Comparison of ENCODE assay signal across 29 cellular contexts in genomic region chr10:45422862-45423659, GRCh38. TPM values are rescaled to one million over a fixed set of nuclear protein-coding genes. Genes with fewer than 3 reads are reported as not detected.
DNase-seq lines count a peak whose midpoint lies in the region; ATAC-seq, FAIRE-seq and TF ChIP-seq lines count a peak whose summit lies in the region.
"Had no signal": no experiment of that assay in that cellular context is flagged by ENCODE, and none has a peak within 500 bp of the region (broad histone marks: within the 10 kb centered on the region; RNA-seq: fewer than 3 reads in every experiment).

No MANE protein-coding gene starts in this region.

- no peak overlapping the region for H2AFZ ChIP-seq in K562 (ENCODE audit: low read depth, low read length)

- H3K79me2 ChIP-seq in K562 (ENCODE audit: control insufficient read depth, insufficient read depth, low read length), result no peaks in the 10 kb centered on the region

- BruUV-seq in K562 (replicated peaks; lab: Mats Ljungman, UMichigan), result no TSS peak

- WGBS in K562 (ENCODE audit: insufficient coverage, low coverage, missing lambda C conversion rate), result 13% methylated on average over 8 of the region's 9 CpGs

- H3K4me1 ChIP-seq in K562 (replicated peaks in 1 of 2; ENCODE audit: control insufficient read depth in 2 of 2, insufficient read depth in 2 of 2, low read length in 2 of 2), result peaks cover 12 to 34% of the 10 kb centered on the region in 2 experiments; a peak in 4 of 5 replicates
- H3K4me1 ChIP-seq: Caco-2 had no signal

- POLR2A ChIA-PET in K562 (lab: Yijun Ruan, JAX), result no interaction called here

- peaks cover 0 to 8% of the 10 kb centered on the region in 2 experiments; a peak in 1 of 5 replicates for H3K27me3 ChIP-seq in K562 (ENCODE audit: control insufficient read depth in 2 of 2, insufficient read depth in 2 of 2, low read length in 2 of 2)
- H3K27me3 ChIP-seq: body of pancreas, thyroid gland had no signal

- no peaks in the 10 kb centered on the region for H4K20me1 ChIP-seq in K562 (replicated peaks; ENCODE audit: control insufficient read depth, insufficient read depth, low read length)

- H3K36me3 Mint-ChIP-seq in stimulated activated effector memory CD8-positive, alpha-beta T cell treated with anti-CD3 and anti-CD28 coated beads, Interleukin-12 subunit alpha, Interleukin-12 subunit beta, amount 100 ng/mL, for 72 hours, result peaks cover 8% of the 10 kb centered on the region
- H3K36me3 Mint-ChIP-seq: natural killer cell treated with Interleukin-12 subunit alpha and Interleukin-12 subunit beta and Interleukin-15 and Interleukin-18, amount 100 ng/mL, for 72 hours had no signal

- TF ChIP-seq CTCF in K562 (IDR thresholded peaks at IDR 0.05 in 2 of 3, conservative IDR thresholded peaks at IDR 0.05 in 1 of 3; ENCODE audit: insufficient read depth in 2 of 3, low read depth in 1 of 3, low read length in 3 of 3), result no peak

- H3K9me3 ChIP-seq in K562 (replicated peaks; ENCODE audit: control insufficient read depth, insufficient read depth, low read depth, low read length), result no peaks in the 10 kb centered on the region
- H3K9me3 ChIP-seq: body of pancreas, Caco-2, SK-N-SH, stomach, thyroid gland had no signal

- no peaks in the 10 kb centered on the region for H3K9me3 Mint-ChIP-seq in stimulated activated effector memory CD8-positive, alpha-beta T cell treated with anti-CD3 and anti-CD28 coated beads, Interleukin-12 subunit alpha, Interleukin-12 subunit beta, amount 100 ng/mL, for 72 hours
- H3K9me3 Mint-ChIP-seq: activated CD4-positive, alpha-beta T cell treated with anti-CD3 and anti-CD28 coated beads, Interleukin-2, amount 10 ng/mL, durations not matched to agents 24 days and 14 days; natural killer cell treated with Interleukin-12 subunit alpha and Interleukin-12 subunit beta and Interleukin-15 and Interleukin-18, amount 100 ng/mL, for 72 hours had no signal

- TF ChIP-seq POLR2A in K562 (conservative IDR thresholded peaks at IDR 0.05), result no peak

- ATAC-seq in K562, result no peak
- ATAC-seq in stimulated activated effector memory CD8-positive, alpha-beta T cell treated with anti-CD3 and anti-CD28 coated beads, Interleukin-12 subunit alpha, Interleukin-12 subunit beta, amount 100 ng/mL, for 72 hours, result no peak
- no peak for ATAC-seq in GM21576 (IDR thresholded peaks at IDR 0.05; ENCODE audit: unreplicated experiment)
- ATAC-seq: body of pancreas; left ventricle myocardium superior; natural killer cell treated with Interleukin-12 subunit alpha and Interleukin-12 subunit beta and Interleukin-15 and Interleukin-18, amount 100 ng/mL, for 72 hours; PC-3 had no signal

- in situ Hi-C loops in K562 (cut with MboI), result no loop called here

- peak overlapping the region; percentile 98 for H3K27ac Mint-ChIP-seq in stimulated activated effector memory CD8-positive, alpha-beta T cell treated with anti-CD3 and anti-CD28 coated beads, Interleukin-12 subunit alpha, Interleukin-12 subunit beta, amount 100 ng/mL, for 72 hours

- H3K4me3 Mint-ChIP-seq in stimulated activated effector memory CD8-positive, alpha-beta T cell treated with anti-CD3 and anti-CD28 coated beads, Interleukin-12 subunit alpha, Interleukin-12 subunit beta, amount 100 ng/mL, for 72 hours, result no peak overlapping the region
- H3K4me3 Mint-ChIP-seq: activated CD4-positive, alpha-beta T cell treated with anti-CD3 and anti-CD28 coated beads, Interleukin-2, amount 10 ng/mL, durations not matched to agents 24 days and 14 days; natural killer cell treated with Interleukin-12 subunit alpha and Interleukin-12 subunit beta and Interleukin-15 and Interleukin-18, amount 100 ng/mL, for 72 hours had no signal

- H3K27ac ChIP-seq in K562 (ENCODE audit: extremely low read depth, low read depth, low read length), result no peak overlapping the region
- H3K27ac ChIP-seq: epithelial cell of prostate, thyroid gland had no signal

- H3K9me1 ChIP-seq in K562 (ENCODE audit: control insufficient read depth, insufficient read depth, low read length), result no peaks in the 10 kb centered on the region

- peak; percentile 52 for DNase-seq in activated CD8-positive, alpha-beta memory T cell treated with anti-CD3 and anti-CD28 coated beads for 24 hours
- DNase-seq in activated CD8-positive, alpha-beta memory T cell treated with anti-CD3 and anti-CD28 coated beads, Interleukin-2, amount 50 U/mL, for 4 hours, result no peak
- peak; percentile 14 for DNase-seq in D341Med (ENCODE audit: low spot score)
- DNase-seq in K562 (ENCODE audit: extremely low read depth in 1 of 4, low spot score in 3 of 4), result no peak
- no peak for DNase-seq in stimulated activated effector memory CD8-positive, alpha-beta T cell treated with anti-CD3 and anti-CD28 coated beads, Interleukin-12 subunit alpha, Interleukin-12 subunit beta, amount 100 ng/mL, for 72 hours (ENCODE audit: low spot score in 2 of 2)
- no peak for DNase-seq in NCI-H1930 (lab: John Stamatoyannopoulos, UW)
- DNase-seq in amniotic stem cell (lab: John Stamatoyannopoulos, UW), result no peak
- DNase-seq: activated CD4-positive, alpha-beta T cell treated with anti-CD3 and anti-CD28 coated beads, Interleukin-2, amount 10 ng/mL, durations not matched to agents 24 days and 14 days; activated effector memory CD4-positive, alpha-beta T cell treated with Interleukin-2 at 50 U/mL for 16 hours; body of pancreas; Caco-2; DMS79; GF-D8; islet precursor cell; left ventricle myocardium superior; NCI-H146; NCI-H2171; NCI-H510A treated with DMSO at 0.1 percent for 48 hours; NK-92 treated with Interleukin-12 subunit alpha and Interleukin-12 subunit beta, amount 100 ng/mL, for 24 hours; PC-3; SK-N-SH; stomach; thyroid gland had no signal

- no peaks in the 10 kb centered on the region for H3K36me3 ChIP-seq in K562 (ENCODE audit: control insufficient read depth, insufficient read depth, low read length)
- H3K36me3 ChIP-seq: stomach, thyroid gland had no signal

- H3K9ac ChIP-seq in K562 (ENCODE audit: insufficient read depth in 1 of 2, low read depth in 2 of 2, low read length in 2 of 2), result no peak overlapping the region
- H3K9ac ChIP-seq: SK-N-SH had no signal

- H3K4me1 Mint-ChIP-seq in stimulated activated effector memory CD8-positive, alpha-beta T cell treated with anti-CD3 and anti-CD28 coated beads, Interleukin-12 subunit alpha, Interleukin-12 subunit beta, amount 100 ng/mL, for 72 hours, result peaks cover 80% of the 10 kb centered on the region

- no peak overlapping the region for H3K4me3 ChIP-seq in K562
- H3K4me3 ChIP-seq: body of pancreas, skin epidermis, stomach, thyroid gland had no signal

- CTCF ChIA-PET in K562 (lab: Yijun Ruan, JAX; ENCODE audit: low intra/inter-chr PET ratio), result no interaction called here

- no peak for TF ChIP-seq RAD21 in K562 (CRISPR knock-in tag; conservative IDR thresholded peaks at IDR 0.05 in 1 of 2, IDR thresholded peaks at IDR 0.05 in 1 of 2)

- TF ChIP-seq EP300 in K562 (IDR thresholded peaks at IDR 0.05; ENCODE audit: low read length), result no peak

- intact Hi-C loops in K562 (cut with micrococcal nuclease), result no loop called here

- H3K4me2 ChIP-seq in K562 (ENCODE audit: insufficient read depth, low read length), result no peak overlapping the region
- H3K4me2 ChIP-seq: SK-N-SH had no signal

- FAIRE-seq in K562 (lab: Jason Lieb, UNC), result no peak

TF ChIP-seq in K562, 482 proteins besides CTCF, POLR2A, EP300 and RAD21 (continues in another document):
- TF ChIP-seq, protein P1, sequence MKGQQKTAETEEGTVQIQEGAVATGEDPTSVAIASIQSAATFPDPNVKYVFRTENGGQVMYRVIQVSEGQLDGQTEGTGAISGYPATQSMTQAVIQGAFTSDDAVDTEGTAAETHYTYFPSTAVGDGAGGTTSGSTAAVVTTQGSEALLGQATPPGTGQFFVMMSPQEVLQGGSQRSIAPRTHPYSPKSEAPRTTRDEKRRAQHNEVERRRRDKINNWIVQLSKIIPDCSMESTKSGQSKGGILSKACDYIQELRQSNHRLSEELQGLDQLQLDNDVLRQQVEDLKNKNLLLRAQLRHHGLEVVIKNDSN (CRISPR knock-in tag; IDR thresholded peaks at IDR 0.05), result 0 out of 2 replicates have a peak, but pooled peaks have one; percentile 6
- TF ChIP-seq RBM17 (IDR thresholded peaks at IDR 0.05; ENCODE audit: borderline replicate concordance, low read depth, low read length) (no peak), ZFP36 (IDR thresholded peaks at IDR 0.05; ENCODE audit: low read depth, low read length, partially characterized antibody) (peak; percentile 94), SFPQ (IDR thresholded peaks at IDR 0.05; ENCODE audit: low read depth, low read length) (no peak)

RNA-seq across cellular contexts. Expression of gene ALOX5, which starts 49.0 kb away (rescaled TPM):
- 3.5 and 4.3 TPM in 2 replicates for total RNA-seq in K562 (2011; cell fraction: chromatin; rRNA removed; ENCODE audit: low replicate concordance)
- 2.2 and 3.8 TPM in 2 replicates for total RNA-seq in K562 (2011; cell fraction: nucleolus; rRNA removed)
- total RNA-seq in K562 (2011; cell fraction: nucleoplasm; rRNA removed), result 2.5 and 2.6 TPM in 2 replicates
- total RNA-seq in K562 (2014; rRNA removed), result 1.1 and 1.9 TPM in 2 replicates
- 0.51 and 0.73 TPM in 2 replicates for total RNA-seq in K562 (2014; rRNA removed; fragmentation: Illumina TruSeq; extraction: Trizol)
- total RNA-seq in K562 (2015; rRNA removed; fragmentation: Illumina TruSeq; extraction: Trizol), result 1.8 and 1.9 TPM in 2 replicates
- total RNA-seq in K562 (2021), result 0.92 and 2.0 TPM in 2 replicates
- polyA plus RNA-seq in K562 (2011; rRNA removed), result 0.74 and 6.5 TPM in 2 replicates
- 0.61 and 3.8 TPM in 2 replicates for polyA plus RNA-seq in K562 (2011; cell fraction: cytosol; rRNA removed)
- 10.6 and 47.2 TPM in 2 replicates for polyA plus RNA-seq in K562 (2011; cell fraction: nucleus; rRNA removed)
- 4.9 and 23.7 TPM in 2 replicates for polyA plus RNA-seq in K562 (2012)
- 1.4 and 1.5 TPM in 2 replicates for polyA plus RNA-seq in K562 (2014; fragmentation: Illumina TruSeq; extraction: Trizol)
- polyA plus RNA-seq in K562 (2014; fragmentation: Nextera tagmentation; extraction: Ambion mirVana), result under 1 TPM; 0.10 to 0.13 TPM
- 1.6 and 2.4 TPM in 2 replicates for polyA plus RNA-seq in K562 (2014; rRNA removed)
- polyA minus RNA-seq in K562 (2011; rRNA and poly(A)+ RNA removed), result 0.46 and 3.2 TPM in 2 replicates
- 2.5 TPM in 1 of 2 replicates, not detected in the other for polyA minus RNA-seq in K562 (2011; cell fraction: cytosol; rRNA and poly(A)+ RNA removed)
- 2.0 and 18.2 TPM in 2 replicates for polyA minus RNA-seq in K562 (2011; cell fraction: nucleus; rRNA and poly(A)+ RNA removed)
- total RNA-seq: A673, Caco-2, osteoblast had no signal
- polyA plus RNA-seq: SK-N-SH had no signal

Comparison
In these comparisons a context has a peak if more than half of its experiments do, and no peak if none do; other contexts are left out.
1. DNase-seq: peak in activated CD8-positive, alpha-beta memory T cell treated with anti-CD3 and anti-CD28 coated beads for 24 hours (single experiment) and D341Med (single experiment); none in activated CD8-positive, alpha-beta memory T cell treated with anti-CD3 and anti-CD28 coated beads, Interleukin-2, amount 50 U/mL, for 4 hours (single experiment), K562 (0 of 4), stimulated activated effector memory CD8-positive, alpha-beta T cell treated with anti-CD3 and anti-CD28 coated beads, Interleukin-12 subunit alpha, Interleukin-12 subunit beta, amount 100 ng/mL, for 72 hours (0 of 2), NCI-H1930 (0 of 2) and amniotic stem cell (single experiment).